ENCODE assay signal across 1 cellular context in genomic region chr2:24926220-24926601, GRCh38.
TF ChIP-seq lines count a peak whose summit lies in the region.

No MANE protein-coding gene starts in this region.

TF ChIP-seq in K562, 482 proteins besides CTCF, POLR2A, EP300 and RAD21 (continued from another document):
- TF ChIP-seq CREB3L1 (IDR thresholded peaks at IDR 0.05; ENCODE audit: borderline replicate concordance, low read depth): no peak
